Comparison of ENCODE assay signal across 8 cellular contexts in the genomic region with DNA sequence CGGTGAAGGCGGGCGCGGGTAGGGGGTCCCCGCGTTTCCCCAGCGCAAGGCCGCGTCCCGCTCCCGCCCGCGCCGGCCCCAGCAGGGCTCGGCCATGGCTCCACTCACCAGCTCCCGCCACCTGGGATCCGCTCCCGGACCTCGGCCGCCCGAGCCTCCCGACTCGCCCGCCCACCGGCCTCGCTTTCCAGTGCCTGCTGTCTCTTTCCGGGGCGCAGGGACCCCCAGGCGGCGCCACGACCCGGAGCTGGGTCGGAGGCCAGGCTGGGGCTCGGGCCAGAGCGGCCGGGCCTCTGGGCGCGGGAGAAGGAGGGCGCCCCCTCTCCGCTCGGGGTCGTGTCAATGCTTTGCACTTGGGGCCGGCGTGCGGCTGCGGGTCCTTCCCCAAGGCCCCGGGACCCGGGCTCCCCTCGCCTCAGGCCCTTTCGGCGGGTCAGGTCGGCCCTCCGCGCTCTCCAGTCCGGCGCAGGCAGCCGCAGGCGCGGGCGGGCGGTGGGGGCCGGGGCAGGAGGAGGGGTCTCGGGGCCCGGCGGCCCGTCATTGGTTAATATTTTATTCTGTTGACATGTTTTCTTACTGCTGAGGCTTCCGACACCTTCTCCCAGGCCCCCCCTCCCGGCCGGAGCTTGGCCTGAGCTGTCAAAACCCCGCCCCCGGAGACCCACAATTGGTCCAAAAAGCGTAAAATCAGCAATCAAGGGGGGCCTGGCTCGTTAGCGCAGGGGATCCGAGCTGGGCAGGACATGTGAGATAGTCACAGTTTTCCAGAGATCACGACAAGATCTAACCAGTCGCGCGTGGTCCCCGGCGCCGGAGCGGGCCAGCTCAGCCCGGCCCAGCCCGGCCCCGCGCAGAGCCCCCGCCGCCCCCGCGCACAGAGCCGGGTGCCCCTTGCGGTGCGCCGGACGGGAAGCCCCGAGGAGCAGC. TPM values are rescaled to one million over a fixed set of nuclear protein-coding genes. Genes with fewer than 3 reads are reported as not detected.
DNase-seq lines count a peak whose midpoint lies in the region; ATAC-seq, FAIRE-seq and TF ChIP-seq lines count a peak whose summit lies in the region.

A gene (plus strand): TSS at position 713 of the 927 bp plus-strand sequence. CDS start 334 bp downstream, outside the sequence.

- H3K4me2 ChIP-seq in GM12878 (ENCODE audit: control insufficient read depth, insufficient read depth) (no peak within 1 kb of the TSS), smooth muscle cell (peak within 1 kb of the TSS; percentile 97)

- BruUV-seq in GM12878 (replicated peaks; lab: Mats Ljungman, UMichigan) = no TSS peak

- H3K27ac Mint-ChIP-seq in immature natural killer cell = peak within 1 kb of the TSS in 1 of 6 donors; percentile 19

- TF ChIP-seq EP300 in GM12878 (IDR thresholded peaks at IDR 0.05; ENCODE audit: borderline replicate concordance in 1 of 2, control insufficient read depth in 1 of 2, low read depth in 2 of 2, low read length in 2 of 2) = no peak

- no peaks in the 10 kb centered on the region; a peak in 1 of 4 replicates for H3K36me3 ChIP-seq in GM12878 (ENCODE audit: control insufficient read depth in 2 of 2, insufficient read depth in 2 of 2, low read length in 1 of 2)
- H3K36me3 ChIP-seq in smooth muscle cell (ENCODE audit: low read depth) = no peaks in the 10 kb centered on the region

- no peak for TF ChIP-seq RAD21 in GM12878 (IDR thresholded peaks at IDR 0.05; ENCODE audit: insufficient read depth, low read depth, low read length)

- FAIRE-seq in GM12878 (lab: Jason Lieb, UNC) = no peak

- H3K36me3 Mint-ChIP-seq in immature natural killer cell = no peaks in the 10 kb centered on the region

- H3K4me3 ChIP-seq in GM12878 (no peak within 1 kb of the TSS), smooth muscle cell (peak within 1 kb of the TSS; percentile 77)

- H3K27me3 ChIP-seq in GM12878 (replicated peaks in 1 of 2; ENCODE audit: control insufficient read depth in 2 of 2, insufficient read depth in 2 of 2, low read length in 1 of 2) (peaks cover 26 to 37% of the 10 kb centered on the region in 2 experiments), smooth muscle cell (ENCODE audit: low read depth) (peaks cover 34% of the 10 kb centered on the region)

- peaks cover 31% of the 10 kb centered on the region in 2 donors for H3K4me1 Mint-ChIP-seq in immature natural killer cell

- 24% methylated on average over 53 of the region's 97 CpGs for WGBS in GM12878 (ENCODE audit: insufficient coverage, insufficient replicate concordance, low lambda C conversion rate, missing lambda C conversion rate)
- WGBS in smooth muscle cell (ENCODE audit: low lambda C conversion rate) = 1% methylated on average over 62 of the region's 97 CpGs

- DNase-seq in Daoy (ENCODE audit: low read depth) = peak; percentile 83
- peak; percentile 78 for DNase-seq in NCI-H146 (lab: John Stamatoyannopoulos, UW)
- no peak for DNase-seq in GM12878 (ENCODE audit: low read depth, low spot score)
- no peak for DNase-seq in immature natural killer cell
- DNase-seq in smooth muscle cell (lab: John Stamatoyannopoulos, UW; ENCODE audit: unreplicated experiment) = peak; percentile 87
- no peak for DNase-seq in dermis blood vessel endothelial cell
- no peak for DNase-seq in stimulated activated CD4-positive, alpha-beta T cell treated with anti-CD3 and anti-CD28 coated beads, Interleukin-1b, Interleukin-23, amount 100 ng/mL, for 48 hours
- DNase-seq in cortex of kidney (lab: John Stamatoyannopoulos, UW) = no peak

- RAD21 ChIA-PET in GM12878 (lab: Charles Lee; ENCODE audit: unreplicated experiment) = no interaction called here

- H4K20me1 ChIP-seq in GM12878 (ENCODE audit: control insufficient read depth, insufficient read depth) (no peaks in the 10 kb centered on the region), smooth muscle cell (ENCODE audit: low read depth) (peaks cover 48% of the 10 kb centered on the region)

- POLR2A ChIA-PET in GM12878 (lab: Charles Lee) = no interaction called here

- in situ Hi-C loops in GM12878 (cut with MboI) = no loop called here

- peaks cover 24 to 51% (median 36%) of the 10 kb centered on the region in 3 donors for H3K27me3 Mint-ChIP-seq in immature natural killer cell (ENCODE audit: low read depth in 3 of 3)

- no peak for TF ChIP-seq CTCF in GM12878 (IDR thresholded peaks at IDR 0.05 in 2 of 3, conservative IDR thresholded peaks at IDR 0.05 in 1 of 3; ENCODE audit: control insufficient read depth in 2 of 3, extremely low read depth in 1 of 3, insufficient read depth in 1 of 3, low read depth in 3 of 3, low read length in 3 of 3)
- TF ChIP-seq CTCF in smooth muscle cell (IDR thresholded peaks at IDR 0.05; ENCODE audit: borderline replicate concordance, insufficient read depth, poor library complexity, severe bottlenecking) = no peak

- H2AFZ ChIP-seq in GM12878 (ENCODE audit: control insufficient read depth, low read depth, low read length) (no peak within 1 kb of the TSS), smooth muscle cell (ENCODE audit: low read depth) (no peak within 1 kb of the TSS)

- H3K9me3 Mint-ChIP-seq in immature natural killer cell = peaks cover 0 to 2% (median 0%) of the 10 kb centered on the region in 6 donors

- no peaks in the 10 kb centered on the region for H3F3A ChIP-seq in smooth muscle cell (ENCODE audit: low read depth)

- H3K79me2 ChIP-seq in GM12878 (ENCODE audit: control insufficient read depth, insufficient read depth, low read length) = no peaks in the 10 kb centered on the region
- peaks cover 75% of the 10 kb centered on the region for H3K79me2 ChIP-seq in smooth muscle cell (ENCODE audit: low read depth)

- peak within 1 kb of the TSS; percentile 45 to 84 (median 64) for H3K4me3 Mint-ChIP-seq in immature natural killer cell

- H3K9me3 ChIP-seq in GM12878 (replicated peaks; ENCODE audit: control insufficient read depth, insufficient read depth, low read length) (no peaks in the 10 kb centered on the region; the same call in 2 of the 3 replicates), smooth muscle cell (replicated peaks; ENCODE audit: low read depth) (no peaks in the 10 kb centered on the region)

- SMC1A ChIA-PET in GM12878 (lab: Charles Lee; ENCODE audit: uncharacterized antibody, unreplicated experiment) = no interaction called here

- no peak for ATAC-seq in GM12878

- intact Hi-C loops in GM12878 (cut with micrococcal nuclease; ENCODE audit: unreplicated experiment) = no loop called here

- H3K9ac ChIP-seq in GM12878 (ENCODE audit: control insufficient read depth, insufficient read depth, low read length) = no peak within 1 kb of the TSS
- peak within 1 kb of the TSS; percentile 67 for H3K9ac ChIP-seq in smooth muscle cell (ENCODE audit: low read depth)

- H3K4me1 ChIP-seq in GM12878 (ENCODE audit: control insufficient read depth, insufficient read depth, low read length) (no peaks in the 10 kb centered on the region), smooth muscle cell (ENCODE audit: low read depth) (peaks cover 45% of the 10 kb centered on the region)

- no peak within 1 kb of the TSS for H3K27ac ChIP-seq in GM12878 (ENCODE audit: control insufficient read depth, insufficient read depth)
- H3K27ac ChIP-seq in smooth muscle cell (ENCODE audit: low read depth) = peak within 1 kb of the TSS; percentile 38

- TF ChIP-seq POLR2A in GM12878 (IDR thresholded peaks at IDR 0.05; ENCODE audit: low read depth, low read length) = no peak

- CTCF ChIA-PET in GM12878 (lab: Yijun Ruan, JAX) = no interaction called here

TF ChIP-seq in GM12878, 131 proteins besides CTCF, POLR2A, EP300 and RAD21 (continues in another document):
- TF ChIP-seq ETV6 (conservative IDR thresholded peaks at IDR 0.05 in 1 of 2, IDR thresholded peaks at IDR 0.05 in 1 of 2; ENCODE audit: borderline replicate concordance in 1 of 2, low read depth in 1 of 2) (0 out of 4 replicates have a peak, but pooled peaks of 1 of the 2 experiments have one; percentile 52), MTA2 (IDR thresholded peaks at IDR 0.05; ENCODE audit: low read depth) (no peak), NFXL1 (IDR thresholded peaks at IDR 0.05; ENCODE audit: borderline replicate concordance) (peak; percentile 57; the same call in 1 of the 2 replicates)
- TF ChIP-seq, protein P1, sequence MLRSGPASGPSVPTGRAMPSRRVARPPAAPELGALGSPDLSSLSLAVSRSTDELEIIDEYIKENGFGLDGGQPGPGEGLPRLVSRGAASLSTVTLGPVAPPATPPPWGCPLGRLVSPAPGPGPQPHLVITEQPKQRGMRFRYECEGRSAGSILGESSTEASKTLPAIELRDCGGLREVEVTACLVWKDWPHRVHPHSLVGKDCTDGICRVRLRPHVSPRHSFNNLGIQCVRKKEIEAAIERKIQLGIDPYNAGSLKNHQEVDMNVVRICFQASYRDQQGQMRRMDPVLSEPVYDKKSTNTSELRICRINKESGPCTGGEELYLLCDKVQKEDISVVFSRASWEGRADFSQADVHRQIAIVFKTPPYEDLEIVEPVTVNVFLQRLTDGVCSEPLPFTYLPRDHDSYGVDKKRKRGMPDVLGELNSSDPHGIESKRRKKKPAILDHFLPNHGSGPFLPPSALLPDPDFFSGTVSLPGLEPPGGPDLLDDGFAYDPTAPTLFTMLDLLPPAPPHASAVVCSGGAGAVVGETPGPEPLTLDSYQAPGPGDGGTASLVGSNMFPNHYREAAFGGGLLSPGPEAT (IDR thresholded peaks at IDR 0.05; ENCODE audit: low read depth) = no peak

RNA-seq across cellular contexts. Expression of the gene that starts here (rescaled TPM):
- total RNA-seq in Daoy (2014; rRNA removed; shearing (Covaris generic)) = 1.4 and 1.6 TPM in 2 replicates
- total RNA-seq in GM12878 (2013; cell fraction: nucleolus; rRNA removed) = not detected in 2 replicates
- not detected in 2 replicates for total RNA-seq in GM12878 (2014; rRNA removed)
- not detected in 2 replicates for total RNA-seq in GM12878 (2014; rRNA removed; fragmentation: Illumina TruSeq; extraction: Trizol)
- 0.11 and 0.13 TPM in 2 replicates for total RNA-seq in GM12878 (2021)
- polyA plus RNA-seq in GM12878 (2011; ENCODE audit: low read depth) = not detected
- polyA plus RNA-seq in GM12878 (2011; rRNA removed) = not detected in 2 replicates
- polyA plus RNA-seq in GM12878 (2011; cell fraction: cytosol; rRNA removed) = not detected in 2 replicates
- polyA plus RNA-seq in GM12878 (2011; cell fraction: nucleus; rRNA removed) = not detected in 2 replicates
- not detected in 2 replicates for polyA plus RNA-seq in GM12878 (2012)
- polyA plus RNA-seq in GM12878 (2014; fragmentation: Illumina TruSeq; extraction: Trizol) = not detected in 2 replicates
- not detected for polyA plus RNA-seq in GM12878 (2014; fragmentation: Nextera tagmentation; extraction: Ambion mirVana)
- polyA plus RNA-seq in GM12878 (2014; rRNA removed) = not detected in 2 replicates
- not detected for polyA plus RNA-seq in GM12878 (2016; fragmentation: Nextera tagmentation; extraction: Ambion mirVana)
- polyA minus RNA-seq in GM12878 (2011; rRNA and poly(A)+ RNA removed) = not detected in 2 replicates
- polyA minus RNA-seq in GM12878 (2011; cell fraction: cytosol; rRNA and poly(A)+ RNA removed) = not detected in 2 replicates
- polyA minus RNA-seq in GM12878 (2011; cell fraction: nucleus; rRNA and poly(A)+ RNA removed) = not detected in 2 replicates
- polyA plus RNA-seq in immature natural killer cell = not detected
- 40.0 and 46.7 TPM in 2 replicates for total RNA-seq in smooth muscle cell
- 96.5 and 146 TPM in 2 replicates for polyA plus RNA-seq in smooth muscle cell
- 0.09 and 0.34 TPM in 2 replicates for total RNA-seq in dermis blood vessel endothelial cell

Comparison
In these comparisons a context has a peak if more than half of its experiments do, and no peak if none do; other contexts are left out.
1. RNA of the gene that starts here (total RNA-seq): 40.0 to 46.7 TPM in smooth muscle cell; 1.4 to 1.6 TPM in Daoy, 0.09 to 0.34 TPM in dermis blood vessel endothelial cell and 0.11 to 0.13 TPM in GM12878; every median in the first group is over 10 times any median in the second.
2. RNA of the gene that starts here (polyA plus RNA-seq): 96.5 to 146 TPM in smooth muscle cell; not detected in GM12878 and not detected in immature natural killer cell; every median in the first group is over 10 times any median in the second.
3. DNase-seq: peak in Daoy (single experiment), NCI-H146 (single experiment) and smooth muscle cell (single experiment); none in GM12878 (single experiment), immature natural killer cell (0 of 3), dermis blood vessel endothelial cell (single experiment), stimulated activated CD4-positive, alpha-beta T cell treated with anti-CD3 and anti-CD28 coated beads, Interleukin-1b, Interleukin-23, amount 100 ng/mL, for 48 hours (single experiment) and cortex of kidney (single experiment).